1 cellular context compared by ENCODE assay signal in the genomic region with DNA sequence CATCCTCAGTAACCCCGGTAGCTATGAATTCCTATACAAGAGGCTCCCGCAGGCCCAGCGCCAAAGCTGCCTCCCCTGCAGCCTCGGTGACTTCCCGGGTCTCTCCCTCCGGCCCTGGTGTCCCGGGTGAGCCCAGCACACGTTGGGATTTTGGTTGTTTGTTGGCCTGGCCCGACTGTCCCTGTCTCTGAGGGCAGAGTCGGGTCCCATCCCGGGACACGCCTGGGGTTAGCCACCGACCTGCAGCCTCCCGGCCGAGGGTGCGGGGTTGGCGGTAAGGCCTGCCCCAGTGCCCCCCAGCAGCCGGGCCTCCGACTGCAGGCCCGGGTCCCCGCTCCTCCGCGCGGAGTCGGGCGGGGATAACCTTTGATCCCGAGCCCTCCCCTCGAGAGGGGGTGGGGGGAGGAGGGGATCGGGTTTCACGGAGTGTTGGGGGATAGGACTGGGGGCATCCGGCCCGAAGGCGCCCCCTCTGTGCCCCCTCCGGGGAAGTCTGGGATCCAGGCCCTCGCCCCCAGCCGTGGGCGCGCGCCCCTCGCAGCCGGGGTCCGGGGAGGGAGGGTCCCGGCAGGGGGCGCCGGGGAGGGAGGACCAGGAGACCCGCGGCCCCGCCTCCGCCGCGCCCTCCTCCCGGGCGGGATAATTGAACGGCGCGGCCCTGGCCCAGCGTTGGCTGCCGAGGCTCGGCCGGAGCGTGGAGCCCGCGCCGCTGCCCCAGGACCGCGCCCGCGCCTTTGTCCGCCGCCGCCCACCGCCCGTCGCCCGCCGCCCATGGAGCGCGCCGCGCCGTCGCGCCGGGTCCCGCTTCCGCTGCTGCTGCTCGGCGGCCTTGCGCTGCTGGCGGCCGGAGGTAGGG.
TF ChIP-seq lines count a peak whose summit lies in the region.

FBLN1 (plus strand) TSS at position 669 of the 856 bp plus-strand sequence; CDS start at position 772, 103 bp downstream.

TF ChIP-seq in A549, 52 proteins besides CTCF, POLR2A, EP300 and RAD21 (continued from another document):
- TF ChIP-seq, protein P1, sequence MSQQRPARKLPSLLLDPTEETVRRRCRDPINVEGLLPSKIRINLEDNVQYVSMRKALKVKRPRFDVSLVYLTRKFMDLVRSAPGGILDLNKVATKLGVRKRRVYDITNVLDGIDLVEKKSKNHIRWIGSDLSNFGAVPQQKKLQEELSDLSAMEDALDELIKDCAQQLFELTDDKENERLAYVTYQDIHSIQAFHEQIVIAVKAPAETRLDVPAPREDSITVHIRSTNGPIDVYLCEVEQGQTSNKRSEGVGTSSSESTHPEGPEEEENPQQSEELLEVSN (IDR thresholded peaks at IDR 0.05; ENCODE audit: borderline replicate concordance, low read depth) = no peak
- peak; percentile 29 for TF ChIP-seq MAX (IDR thresholded peaks at IDR 0.05)
- TF ChIP-seq HDAC2 (IDR thresholded peaks at IDR 0.05) = no peak
- TF ChIP-seq ELK1 (IDR thresholded peaks at IDR 0.05; ENCODE audit: low read depth, low read length) = no peak
- no peak for TF ChIP-seq CEBPB (IDR thresholded peaks at IDR 0.05)
